Comparison of ENCODE assay signal across 19 cellular contexts in genomic region chr10:12640026-12640425, GRCh38.
"Had no signal": no experiment of that assay in that cellular context is flagged by ENCODE, and none has a peak within 500 bp of the region (broad histone marks: within the 10 kb centered on the region; RNA-seq: fewer than 3 reads in every experiment).

No MANE protein-coding gene starts in this region.

- H3K4me3 Mint-ChIP-seq: activated naive CD8-positive, alpha-beta T cell; endodermal cell; neural progenitor cell had no signal

- H3K9me3 ChIP-seq: right atrium auricular region, vagina had no signal

- H3K36me3 Mint-ChIP-seq: neural progenitor cell had no signal

- H3K27me3 Mint-ChIP-seq: activated naive CD8-positive, alpha-beta T cell had no signal

- ATAC-seq: left colon had no signal

- DNase-seq: activated CD4-positive, alpha-beta T cell treated with anti-CD3 and anti-CD28 coated beads, Interleukin-2, amount 50 U/mL, for 4 hours; activated CD4-positive, CD25-positive, alpha-beta regulatory T cell treated with anti-CD3 and anti-CD28 coated beads, Interleukin-2, amount 50 U/mL, for 72 hours; endodermal cell; foreskin fibroblast; left colon; mammary epithelial cell; stimulated activated CD4-positive, alpha-beta T cell treated with anti-CD3 and anti-CD28 coated beads, Interleukin-12 subunit alpha, Interleukin-12 subunit beta, amount 100 ng/mL, for 4 hours; stimulated activated CD4-positive, alpha-beta T cell treated with anti-CD3 and anti-CD28 coated beads, Interleukin-1b, Interleukin-23, amount 100 ng/mL, for 48 hours; stimulated activated CD8-positive, alpha-beta memory T cell treated with anti-CD3 and anti-CD28 coated beads, Interleukin-4, amount 100 ng/mL, for 48 hours; stimulated activated naive CD4-positive, alpha-beta T cell treated with Interleukin-2 at 50 U/mL for 16 hours; T-helper 2 cell; trophoblast cell had no signal

- H3K36me3 ChIP-seq: neural progenitor cell, right atrium auricular region, vagina had no signal

- H3K4me3 ChIP-seq: neural progenitor cell, right atrium auricular region, vagina had no signal

- H3K27me3 ChIP-seq: neural progenitor cell, right atrium auricular region, vagina had no signal

- H3K27ac Mint-ChIP-seq: activated naive CD8-positive, alpha-beta T cell; endodermal cell; neural progenitor cell; progenitor cell of endocrine pancreas had no signal

- H3K27ac ChIP-seq: epithelial cell of prostate, neural progenitor cell, right atrium auricular region, vagina, VCaP had no signal

- H3K9me3 Mint-ChIP-seq: endodermal cell, neural progenitor cell had no signal

- H3K4me1 ChIP-seq: right atrium auricular region had no signal
